25 cellular contexts compared by ENCODE assay signal in the genomic region with DNA sequence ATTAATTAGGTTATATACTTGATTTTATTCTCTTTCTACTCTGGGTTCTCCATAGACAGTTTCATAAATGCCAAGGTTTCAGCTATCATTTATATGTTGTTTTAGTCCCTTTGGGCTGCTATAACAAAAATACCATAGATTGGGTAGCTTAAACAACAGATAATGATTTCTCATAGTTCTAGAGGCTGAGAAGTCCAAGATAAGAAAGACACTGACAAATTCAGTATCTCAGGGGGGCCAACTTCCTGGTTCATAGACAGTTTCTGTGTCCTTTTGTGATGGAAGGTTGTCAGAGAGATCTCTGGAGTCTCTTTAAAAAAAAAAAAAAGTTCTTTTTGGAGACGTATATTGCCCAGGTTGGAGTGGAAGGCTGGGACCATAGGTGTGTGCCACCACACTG.
"Had no signal": no experiment of that assay in that cellular context is flagged by ENCODE, and none has a peak within 500 bp of the region (broad histone marks: within the 10 kb centered on the region; RNA-seq: fewer than 3 reads in every experiment).

No MANE protein-coding gene starts in this region.

- ATAC-seq: effector memory CD8-positive, alpha-beta T cell; esophagus mucosa; gastrocnemius medialis; heart right ventricle; left cardiac atrium; left lung; left ventricle myocardium superior; lower lobe of right lung; mucosa of descending colon; naive thymus-derived CD8-positive, alpha-beta T cell had no signal

- DNase-seq: cortex of kidney; effector CD8-positive, alpha-beta T cell; effector memory CD8-positive, alpha-beta T cell; endodermal cell; esophagus squamous epithelium; foreskin fibroblast; foreskin melanocyte; gastrocnemius medialis; glutamatergic neuron; head of caudate nucleus; heart right ventricle; hippocampal formation; left cardiac atrium; left lung; left ventricle myocardium superior; lower lobe of right lung; mesenchymal stem cell; mucosa of descending colon; naive B cell; naive thymus-derived CD8-positive, alpha-beta T cell had no signal

- H3K9me3 ChIP-seq: esophagus squamous epithelium, gastrocnemius medialis, heart right ventricle, left lung, lower lobe of right lung, mucosa of descending colon had no signal

- H3K36me3 ChIP-seq: gastrocnemius medialis, lower lobe of right lung had no signal

- FAIRE-seq: endometrium, islet of Langerhans, keratinocyte had no signal

- H3K27ac ChIP-seq: epithelial cell of prostate, esophagus squamous epithelium, gastrocnemius medialis, heart right ventricle, left lung, lower lobe of right lung had no signal

- H3K4me1 ChIP-seq: esophagus squamous epithelium, gastrocnemius medialis, heart right ventricle, left lung, lower lobe of right lung had no signal

- H3K4me3 ChIP-seq: esophagus squamous epithelium, gastrocnemius medialis, heart right ventricle, left lung, lower lobe of right lung, mucosa of descending colon had no signal

- H3K27me3 ChIP-seq: esophagus squamous epithelium, gastrocnemius medialis, heart right ventricle, left lung had no signal
